Comparison of ENCODE assay signal across 1 cellular context in the genomic region with DNA sequence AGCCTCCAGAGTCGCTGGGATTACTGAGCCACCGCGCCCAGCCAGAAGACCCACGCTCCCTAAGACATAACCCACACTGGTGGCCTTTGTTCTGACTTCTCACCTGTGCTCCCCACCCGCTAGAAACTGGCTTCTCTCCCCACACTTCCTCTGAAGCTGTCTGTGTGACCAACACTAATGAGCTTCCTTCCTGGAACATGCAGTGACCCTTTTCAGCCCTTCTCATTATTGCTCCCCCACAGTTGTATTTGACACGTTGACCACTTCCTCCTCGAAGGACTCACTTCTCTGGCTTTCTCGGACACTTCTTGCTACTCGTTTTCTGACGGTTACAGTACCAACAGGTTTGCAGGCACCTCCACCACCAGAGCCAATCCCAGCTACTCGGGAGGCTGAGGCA.
TF ChIP-seq lines count a peak whose summit lies in the region.

No MANE protein-coding gene starts in this region.

TF ChIP-seq in GM12878, 131 proteins besides CTCF, POLR2A, EP300 and RAD21:
- TF ChIP-seq BCL11A (IDR thresholded peaks at IDR 0.05; ENCODE audit: low read depth, low read length), result peak; percentile 49; the same call in 1 of the 2 replicates
- TF ChIP-seq NR2F1 (conservative IDR thresholded peaks at IDR 0.05), result peak; percentile 43
- no peak for TF ChIP-seq MXI1 (IDR thresholded peaks at IDR 0.05; ENCODE audit: low read depth, low read length)
- peak; percentile 56; the same call in 1 of the 2 replicates for TF ChIP-seq SPI1 (IDR thresholded peaks at IDR 0.05; ENCODE audit: borderline replicate concordance, insufficient read depth, low read depth, low read length)
- no peak for TF ChIP-seq BRCA1 (IDR thresholded peaks at IDR 0.05; ENCODE audit: low read depth, low read length)
- TF ChIP-seq, protein P1, sequence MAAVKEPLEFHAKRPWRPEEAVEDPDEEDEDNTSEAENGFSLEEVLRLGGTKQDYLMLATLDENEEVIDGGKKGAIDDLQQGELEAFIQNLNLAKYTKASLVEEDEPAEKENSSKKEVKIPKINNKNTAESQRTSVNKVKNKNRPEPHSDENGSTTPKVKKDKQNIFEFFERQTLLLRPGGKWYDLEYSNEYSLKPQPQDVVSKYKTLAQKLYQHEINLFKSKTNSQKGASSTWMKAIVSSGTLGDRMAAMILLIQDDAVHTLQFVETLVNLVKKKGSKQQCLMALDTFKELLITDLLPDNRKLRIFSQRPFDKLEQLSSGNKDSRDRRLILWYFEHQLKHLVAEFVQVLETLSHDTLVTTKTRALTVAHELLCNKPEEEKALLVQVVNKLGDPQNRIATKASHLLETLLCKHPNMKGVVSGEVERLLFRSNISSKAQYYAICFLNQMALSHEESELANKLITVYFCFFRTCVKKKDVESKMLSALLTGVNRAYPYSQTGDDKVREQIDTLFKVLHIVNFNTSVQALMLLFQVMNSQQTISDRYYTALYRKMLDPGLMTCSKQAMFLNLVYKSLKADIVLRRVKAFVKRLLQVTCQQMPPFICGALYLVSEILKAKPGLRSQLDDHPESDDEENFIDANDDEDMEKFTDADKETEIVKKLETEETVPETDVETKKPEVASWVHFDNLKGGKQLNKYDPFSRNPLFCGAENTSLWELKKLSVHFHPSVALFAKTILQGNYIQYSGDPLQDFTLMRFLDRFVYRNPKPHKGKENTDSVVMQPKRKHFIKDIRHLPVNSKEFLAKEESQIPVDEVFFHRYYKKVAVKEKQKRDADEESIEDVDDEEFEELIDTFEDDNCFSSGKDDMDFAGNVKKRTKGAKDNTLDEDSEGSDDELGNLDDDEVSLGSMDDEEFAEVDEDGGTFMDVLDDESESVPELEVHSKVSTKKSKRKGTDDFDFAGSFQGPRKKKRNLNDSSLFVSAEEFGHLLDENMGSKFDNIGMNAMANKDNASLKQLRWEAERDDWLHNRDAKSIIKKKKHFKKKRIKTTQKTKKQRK (IDR thresholded peaks at IDR 0.05; ENCODE audit: low read depth, low read length), result no peak
TF ChIP-seq in GM12878: peak in this region for 3.
